In the genomic region with DNA sequence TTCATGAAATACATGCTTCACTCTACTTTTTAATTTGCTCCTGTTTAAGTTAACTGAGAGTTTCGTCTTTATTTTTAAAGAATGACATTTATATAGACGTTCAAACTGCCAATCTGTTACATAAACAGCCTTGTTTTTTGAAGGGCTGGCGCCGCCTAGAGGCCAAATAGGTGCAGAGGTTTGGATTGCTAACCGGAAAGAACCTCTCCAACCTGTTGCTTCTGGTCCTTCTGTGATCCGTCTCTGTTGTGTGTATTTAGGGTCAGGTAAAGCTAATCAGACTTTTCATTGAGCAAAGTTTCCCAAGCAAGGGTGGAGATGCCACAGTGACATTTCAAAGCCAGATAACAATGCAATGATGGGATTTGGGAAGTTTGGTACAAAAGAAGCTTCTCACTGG, we compare ENCODE assay signal across 8 cellular contexts. TPM values are rescaled to one million over a fixed set of nuclear protein-coding genes. Genes with fewer than 3 reads are reported as not detected.
DNase-seq lines count a peak whose midpoint lies in the region; ATAC-seq and TF ChIP-seq lines count a peak whose summit lies in the region.

No MANE protein-coding gene starts in this region.

- no peak overlapping the region for H3K4me2 ChIP-seq in hepatocyte
- H3K4me2 ChIP-seq in skeletal muscle satellite cell (ENCODE audit: low read length) = peak overlapping the region; percentile 69

- H3K4me3 Mint-ChIP-seq in T-helper 17 cell = peak overlapping the region; percentile 77

- H3K9me3 ChIP-seq in T-helper 17 cell (ENCODE audit: control insufficient read depth, low read length, poor library complexity, severe bottlenecking) (no peaks in the 10 kb centered on the region), hepatocyte (ENCODE audit: low read depth) (no peaks in the 10 kb centered on the region), skeletal muscle satellite cell (replicated peaks; ENCODE audit: low read length) (no peaks in the 10 kb centered on the region)

- H3K36me3 ChIP-seq in hepatocyte (replicated peaks; ENCODE audit: insufficient read depth, low read depth) (no peaks in the 10 kb centered on the region), skeletal muscle satellite cell (ENCODE audit: insufficient read depth, low read length) (no peaks in the 10 kb centered on the region)

- DNase-seq in NCI-H1436 treated with DMSO at 0.1 percent for 48 hours (lab: John Stamatoyannopoulos, UW) (peak; percentile 5), T-helper 17 cell (peak; percentile 43 to 67 (median 51)), anterior cingulate cortex (lab: John Stamatoyannopoulos, UW) (peak in 55 of 58 donors; percentile 5 to 84 (median 40)), hepatocyte (ENCODE audit: low spot score) (peak; percentile 86), cortex of kidney (lab: John Stamatoyannopoulos, UW) (no peak)

- no peaks in the 10 kb centered on the region for H4K20me1 ChIP-seq in hepatocyte (ENCODE audit: insufficient read depth, poor library complexity, severe bottlenecking)

- H3K27ac ChIP-seq in hepatocyte = no peak overlapping the region

- H3K4me1 Mint-ChIP-seq in T-helper 17 cell = peaks cover 14% of the 10 kb centered on the region

- H3K9ac ChIP-seq in skeletal muscle satellite cell (ENCODE audit: low read depth, low read length) = no peak overlapping the region

- no peak overlapping the region for H3K4me3 ChIP-seq in hepatocyte
- no peak overlapping the region for H3K4me3 ChIP-seq in skeletal muscle satellite cell (ENCODE audit: low read length)

- TF ChIP-seq CTCF in GM12873 (IDR thresholded peaks at IDR 0.05; ENCODE audit: insufficient read depth, low read depth, low read length, missing control alignments) (peak; percentile 96), hepatocyte (IDR thresholded peaks at IDR 0.05; ENCODE audit: poor library complexity) (peak; percentile 98)

- ATAC-seq in HG02610 (IDR thresholded peaks at IDR 0.05; ENCODE audit: unreplicated experiment) = peak; percentile 85
- peak; percentile 96 for ATAC-seq in T-helper 17 cell

- H3K9me2 ChIP-seq in hepatocyte (replicated peaks; ENCODE audit: insufficient read depth) = no peaks in the 10 kb centered on the region

- WGBS in hepatocyte (ENCODE audit: low lambda C conversion rate, missing lambda C conversion rate) = 11% methylated on average over 6 of the region's 6 CpGs

- peaks cover 18% of the 10 kb centered on the region for H3K27me3 Mint-ChIP-seq in T-helper 17 cell

- H3K27ac Mint-ChIP-seq in T-helper 17 cell = peak overlapping the region; percentile 47

- no peaks in the 10 kb centered on the region for H3K4me1 ChIP-seq in hepatocyte (ENCODE audit: insufficient read depth)
- no peaks in the 10 kb centered on the region for H3K4me1 ChIP-seq in skeletal muscle satellite cell (ENCODE audit: control insufficient read depth, insufficient read depth, low read length)

- H3K79me2 ChIP-seq in hepatocyte = no peaks in the 10 kb centered on the region

- H3K36me3 Mint-ChIP-seq in T-helper 17 cell (ENCODE audit: low read depth) = no peaks in the 10 kb centered on the region

- H3K27me3 ChIP-seq in hepatocyte (no peaks in the 10 kb centered on the region), skeletal muscle satellite cell (ENCODE audit: control insufficient read depth, insufficient read depth, low read length) (no peaks in the 10 kb centered on the region)

- H2AFZ ChIP-seq in hepatocyte = no peak overlapping the region

RNA-seq across cellular contexts. Expression of gene GLIS3, which starts 39.5 kb away (rescaled TPM):
- total RNA-seq in T-helper 17 cell (1 to 10 TPM; 1.3 to 2.1 TPM), hepatocyte (19.3 and 30.0 TPM in 2 replicates)
- 14.0 and 16.6 TPM in 2 replicates for polyA plus RNA-seq in hepatocyte
- total RNA-seq in skeletal muscle satellite cell (2012; rRNA removed) = 39.0 and 79.1 TPM in 2 replicates
